Comparison of ENCODE assay signal across 8 cellular contexts in the genomic region with DNA sequence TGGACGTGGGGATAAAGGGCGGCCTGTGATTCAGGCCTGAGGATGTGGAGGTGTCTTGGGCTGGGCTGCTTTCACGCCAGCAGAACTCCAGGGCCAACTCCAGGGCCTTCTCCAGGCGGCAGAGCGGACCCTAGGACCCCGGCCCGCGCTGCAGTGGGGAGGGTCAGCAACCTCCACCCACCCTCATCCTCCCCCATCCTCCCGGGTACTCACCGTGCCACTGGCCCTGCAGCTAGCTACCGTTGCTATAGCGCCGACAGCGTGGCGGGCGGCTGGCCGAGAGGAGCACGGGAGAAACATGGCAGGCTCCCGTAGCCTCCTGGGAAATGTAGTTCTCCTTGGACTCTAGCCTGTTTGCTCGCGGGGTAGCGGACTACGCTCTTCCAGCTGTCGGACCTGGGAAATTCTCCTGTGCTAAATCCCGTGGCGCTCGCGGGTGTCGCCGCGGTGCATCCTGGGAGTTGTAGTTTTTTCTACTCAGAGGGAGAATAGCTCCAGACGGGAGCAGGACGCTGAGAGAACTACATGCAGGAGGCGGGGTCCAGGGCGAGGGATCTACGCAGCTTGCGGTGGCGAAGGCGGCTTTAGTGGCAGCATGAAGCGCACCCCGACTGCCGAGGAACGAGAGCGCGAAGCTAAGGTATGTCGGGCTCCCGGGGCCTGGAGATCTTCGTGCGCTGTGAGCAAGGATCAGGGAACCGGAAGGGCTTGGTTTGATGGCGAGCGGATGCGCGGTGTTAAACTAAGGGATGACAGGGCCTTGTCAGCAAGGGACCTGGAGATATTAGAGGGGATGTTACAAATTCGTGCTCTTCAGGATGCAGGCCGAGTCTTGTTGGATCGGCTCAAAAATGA. TPM values are rescaled to one million over a fixed set of nuclear protein-coding genes. Genes with fewer than 3 reads are reported as not detected.
A peak's percentile ranks its signal among the peaks of the same experiment; 100 is the strongest.
DNase-seq lines count a peak whose midpoint lies in the region; ATAC-seq and TF ChIP-seq lines count a peak whose summit lies in the region.

A gene (plus strand): TSS at position 567 of the 855 bp plus-strand sequence.
A gene (minus strand): TSS at position 270 of the 855 bp plus-strand sequence. CDS start 3,136 bp downstream, outside the sequence.

- peak within 1 kb of the TSS; percentile 93 for H3K27ac Mint-ChIP-seq in activated CD4-positive, alpha-beta T cell treated with anti-CD3 and anti-CD28 coated beads, Interleukin-2, amount 10 ng/mL, durations not matched to agents 7 days and 5 days

- peak; percentile 98 for ATAC-seq in HG03460 (IDR thresholded peaks at IDR 0.05; ENCODE audit: unreplicated experiment)
- peak; percentile 98 for ATAC-seq in left lobe of liver

- peaks cover 21% of the 10 kb centered on the region for H3K4me1 Mint-ChIP-seq in activated CD4-positive, alpha-beta T cell treated with anti-CD3 and anti-CD28 coated beads, Interleukin-2, amount 10 ng/mL, durations not matched to agents 7 days and 5 days

- TF ChIP-seq CTCF in BJ (IDR thresholded peaks at IDR 0.05; ENCODE audit: insufficient read depth, low read depth, low read length): no peak

- no peaks in the 10 kb centered on the region for H3K9me3 Mint-ChIP-seq in activated CD4-positive, alpha-beta T cell treated with anti-CD3 and anti-CD28 coated beads, Interleukin-2, amount 10 ng/mL, durations not matched to agents 7 days and 5 days

- H3K4me3 ChIP-seq in BJ (ENCODE audit: low read depth, low read length): peak within 1 kb of the TSS; percentile 63

- peak within 1 kb of the TSS; percentile 92 for H3K4me3 Mint-ChIP-seq in activated CD4-positive, alpha-beta T cell treated with anti-CD3 and anti-CD28 coated beads, Interleukin-2, amount 10 ng/mL, durations not matched to agents 7 days and 5 days

- H3K36me3 Mint-ChIP-seq in activated CD4-positive, alpha-beta T cell treated with anti-CD3 and anti-CD28 coated beads, Interleukin-2, amount 10 ng/mL, durations not matched to agents 7 days and 5 days (ENCODE audit: low read depth): peaks cover 7% of the 10 kb centered on the region

- CTCF ChIA-PET in BJ (lab: Yijun Ruan, JAX): interaction anchor here (1.1 kb wide), 1 partner anchor 11 kb away, joined by 6 read pairs; no protein-coding TSS in a partner anchor
- CTCF ChIA-PET in activated CD4-positive, alpha-beta T cell treated with anti-CD3 and anti-CD28 coated beads, Interleukin-2, amount 10 ng/mL, durations not matched to agents 7 days and 5 days (lab: Charles Lee): interaction anchor here (1.1 to 1.7 kb wide), 2 partner anchors 12 to 55 kb away, joined by 3 to 4 read pairs; no protein-coding TSS in a partner anchor

- H3K27me3 Mint-ChIP-seq in activated CD4-positive, alpha-beta T cell treated with anti-CD3 and anti-CD28 coated beads, Interleukin-2, amount 10 ng/mL, durations not matched to agents 7 days and 5 days: no peaks in the 10 kb centered on the region

- no peaks in the 10 kb centered on the region for H3K27me3 ChIP-seq in BJ (ENCODE audit: control insufficient read depth, insufficient read depth, low read length)

- POLR2A ChIA-PET in BJ (lab: Charles Lee): no interaction called here
- POLR2A ChIA-PET in activated CD4-positive, alpha-beta T cell treated with anti-CD3 and anti-CD28 coated beads, Interleukin-2, amount 10 ng/mL, durations not matched to agents 7 days and 5 days (lab: Charles Lee): interaction anchor here (0.6 kb wide), 1 partner anchor 401 kb away, joined by 3 read pairs; no protein-coding TSS in a partner anchor

- DNase-seq in BJ (ENCODE audit: low read depth) (peak; percentile 98), GM19240 (ENCODE audit: insufficient read length, low spot score) (peak; percentile 93), NCI-H526 (lab: John Stamatoyannopoulos, UW) (peak; percentile 97), dedifferentiated amniotic fluid mesenchymal stem cell (ENCODE audit: extremely low spot score) (peak; percentile 99), left lobe of liver (ENCODE audit: low spot score) (peak; percentile 100)
- DNase-seq in activated CD4-positive, alpha-beta T cell treated with anti-CD3 and anti-CD28 coated beads, Interleukin-2, amount 10 ng/mL, durations not matched to agents 7 days and 5 days: peak; percentile 98
- DNase-seq in stimulated activated CD4-positive, alpha-beta T cell treated with anti-CD3 and anti-CD28 coated beads, Interleukin-2, amount 100 ng/mL, for 4 hours (ENCODE audit: low read depth): peak; percentile 90

- H3K36me3 ChIP-seq in BJ (ENCODE audit: control insufficient read depth, insufficient read depth, low read length): peaks cover 2% of the 10 kb centered on the region; the same call in 1 of the 2 replicates

RNA-seq across cellular contexts. Expression of the first gene that starts in this region (rescaled TPM):
- 86.3 and 95.2 TPM in 2 replicates for polyA plus RNA-seq in BJ (2011; rRNA removed)
- polyA minus RNA-seq in BJ (2011; rRNA and poly(A)+ RNA removed): 76.8 and 85.3 TPM in 2 replicates
- total RNA-seq in activated CD4-positive, alpha-beta T cell treated with anti-CD3 and anti-CD28 coated beads, Interleukin-2, amount 10 ng/mL, durations not matched to agents 7 days and 5 days: 10 to 100 TPM; 44.2 to 44.3 TPM
- total RNA-seq in left lobe of liver: 29.9 TPM

RNA-seq across cellular contexts. Expression of the second gene that starts in this region (rescaled TPM):
- polyA plus RNA-seq in BJ (2011; rRNA removed): 5.0 and 8.3 TPM in 2 replicates
- polyA minus RNA-seq in BJ (2011; rRNA and poly(A)+ RNA removed): 6.7 and 8.3 TPM in 2 replicates
- 1 to 10 TPM; 4.8 to 4.9 TPM for total RNA-seq in activated CD4-positive, alpha-beta T cell treated with anti-CD3 and anti-CD28 coated beads, Interleukin-2, amount 10 ng/mL, durations not matched to agents 7 days and 5 days
- total RNA-seq in left lobe of liver: 1.1 TPM

Comparison
In these comparisons a context has a peak if more than half of its experiments do, and no peak if none do; other contexts are left out.
1. Peak in every context shown above with its lines: DNase-seq, ATAC-seq and H3K4me3 ChIP-seq.